Comparison of ENCODE assay signal across 9 cellular contexts in the genomic region with DNA sequence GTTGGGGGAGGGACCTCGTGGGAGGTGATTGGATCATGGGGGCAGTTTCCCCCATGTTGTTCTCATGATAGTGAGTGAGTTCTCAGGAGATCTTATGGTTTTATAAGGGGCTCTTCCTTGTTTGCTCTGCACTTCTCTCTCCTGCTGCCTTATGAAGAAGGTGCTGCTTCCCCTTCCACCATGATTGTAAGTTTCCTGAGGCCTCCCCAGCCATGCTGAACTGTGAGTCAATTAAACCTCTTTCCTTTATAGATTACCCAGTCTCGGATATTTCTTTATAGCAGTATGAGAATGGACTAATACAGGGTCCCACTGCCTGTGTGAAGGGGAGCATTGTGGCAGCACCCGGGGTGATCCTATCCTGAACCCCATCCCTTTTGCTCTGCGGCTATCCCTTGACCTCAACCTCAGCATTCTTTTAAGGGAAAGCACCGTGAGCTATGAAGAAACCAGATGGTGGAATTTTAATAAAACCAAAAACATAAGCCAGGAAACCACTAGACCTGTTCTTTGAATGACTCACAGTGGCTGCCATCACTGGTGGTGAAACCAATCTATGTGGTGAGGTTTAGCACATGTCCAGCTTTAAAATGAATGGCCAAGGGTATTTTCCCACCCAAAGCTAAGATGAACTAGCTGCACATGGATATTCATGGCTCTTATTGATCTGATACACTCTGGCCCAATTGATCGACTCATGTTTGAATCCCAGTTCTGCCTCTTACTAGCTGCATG.
DNase-seq lines count a peak whose midpoint lies in the region; ATAC-seq and TF ChIP-seq lines count a peak whose summit lies in the region.
"Had no signal": no experiment of that assay in that cellular context is flagged by ENCODE, and none has a peak within 500 bp of the region (broad histone marks: within the 10 kb centered on the region; RNA-seq: fewer than 3 reads in every experiment).

No MANE protein-coding gene starts in this region.

- H3K27ac ChIP-seq in upper lobe of right lung (no peak overlapping the region), ovary (no peak overlapping the region)
- H3K27ac ChIP-seq: SK-N-MC had no signal

- peaks cover 29% of the 10 kb centered on the region for H3K4me1 Mint-ChIP-seq in activated naive CD8-positive, alpha-beta T cell treated with anti-CD3 and anti-CD28 coated beads, Interleukin-2, amount 50 U/mL, for 24 hours

- H3K4me1 ChIP-seq in upper lobe of right lung, result peaks cover 3% of the 10 kb centered on the region
- peaks cover 3% of the 10 kb centered on the region for H3K4me1 ChIP-seq in ovary (ENCODE audit: insufficient read depth)

- peak; percentile 79 for ATAC-seq in GM19372 (IDR thresholded peaks at IDR 0.05; ENCODE audit: low read depth, unreplicated experiment)
- peak; percentile 92 for ATAC-seq in HG03108 (IDR thresholded peaks at IDR 0.05; ENCODE audit: unreplicated experiment)
- ATAC-seq in activated naive CD8-positive, alpha-beta T cell treated with anti-CD3 and anti-CD28 coated beads, Interleukin-2, amount 50 U/mL, for 24 hours, result peak; percentile 74
- no peak for ATAC-seq in upper lobe of right lung

- H3K4me3 ChIP-seq in upper lobe of right lung (no peak overlapping the region), ovary (no peak overlapping the region)
- H3K4me3 ChIP-seq: SK-N-MC had no signal

- 77 to 86% (median 82%) methylated on average over 6 of the region's 6 CpGs for WGBS in ovary, 3 donors

- peak overlapping the region; percentile 80 for H3K27ac Mint-ChIP-seq in activated naive CD8-positive, alpha-beta T cell treated with anti-CD3 and anti-CD28 coated beads, Interleukin-2, amount 50 U/mL, for 24 hours

- no peak for TF ChIP-seq CTCF in AG09319 (IDR thresholded peaks at IDR 0.05; ENCODE audit: low read depth, low read length)
- no peak for TF ChIP-seq CTCF in upper lobe of right lung (IDR thresholded peaks at IDR 0.05)
- no peak for TF ChIP-seq CTCF in ovary (IDR thresholded peaks at IDR 0.05)

- no peak overlapping the region for H3K4me3 Mint-ChIP-seq in activated naive CD8-positive, alpha-beta T cell treated with anti-CD3 and anti-CD28 coated beads, Interleukin-2, amount 50 U/mL, for 24 hours

- H3K36me3 ChIP-seq in upper lobe of right lung (no peaks in the 10 kb centered on the region), ovary (no peaks in the 10 kb centered on the region)

- no peaks in the 10 kb centered on the region for H3K27me3 ChIP-seq in upper lobe of right lung
- no peaks in the 10 kb centered on the region for H3K27me3 ChIP-seq in ovary

- H3K9me3 ChIP-seq in upper lobe of right lung (no peaks in the 10 kb centered on the region), ovary (no peaks in the 10 kb centered on the region)

- peaks cover 27% of the 10 kb centered on the region for H3K36me3 Mint-ChIP-seq in activated naive CD8-positive, alpha-beta T cell treated with anti-CD3 and anti-CD28 coated beads, Interleukin-2, amount 50 U/mL, for 24 hours (ENCODE audit: low read depth)

- peaks cover 24% of the 10 kb centered on the region for H3K9me3 Mint-ChIP-seq in activated naive CD8-positive, alpha-beta T cell treated with anti-CD3 and anti-CD28 coated beads, Interleukin-2, amount 50 U/mL, for 24 hours

- intact Hi-C loops in upper lobe of right lung (cut with DNase I), result no loop called here
- intact Hi-C loops in ovary (cut with DNase I), result no loop called here

- peaks cover 2% of the 10 kb centered on the region for H3K27me3 Mint-ChIP-seq in activated naive CD8-positive, alpha-beta T cell treated with anti-CD3 and anti-CD28 coated beads, Interleukin-2, amount 50 U/mL, for 24 hours

- DNase-seq in AG09319 (ENCODE audit: extremely low read depth, low read depth) (peak; percentile 20), upper lobe of right lung (no peak), inferior parietal cortex (ENCODE audit: extremely low spot score) (no peak), ovary (no peak), NCI-H2107 (lab: John Stamatoyannopoulos, UW) (no peak)
- DNase-seq in activated naive CD8-positive, alpha-beta T cell treated with anti-CD3 and anti-CD28 coated beads, Interleukin-2, amount 50 U/mL, for 24 hours, result no peak

- no peak for TF ChIP-seq POLR2A in ovary (IDR thresholded peaks at IDR 0.05)

- no peak for TF ChIP-seq EP300 in ovary (IDR thresholded peaks at IDR 0.05)
